Comparison of ENCODE assay signal across 8 cellular contexts in genomic region chrX:24148535-24149345, GRCh38. TPM values are rescaled to one million over a fixed set of nuclear protein-coding genes. Genes with fewer than 3 reads are reported as not detected.
DNase-seq lines count a peak whose midpoint lies in the region; ATAC-seq, FAIRE-seq and TF ChIP-seq lines count a peak whose summit lies in the region.

No MANE protein-coding gene starts in this region.

- H3K4me3 Mint-ChIP-seq in stimulated activated effector memory CD8-positive, alpha-beta T cell treated with anti-CD3 and anti-CD28 coated beads, Interleukin-12 subunit alpha, Interleukin-12 subunit beta, amount 100 ng/mL, for 72 hours: peak overlapping the region; percentile 62

- H3K4me1 Mint-ChIP-seq in stimulated activated effector memory CD8-positive, alpha-beta T cell treated with anti-CD3 and anti-CD28 coated beads, Interleukin-12 subunit alpha, Interleukin-12 subunit beta, amount 100 ng/mL, for 72 hours: peaks cover 29% of the 10 kb centered on the region

- H3K9ac ChIP-seq in kidney (ENCODE audit: low read length in 2 of 2): peak overlapping the region; percentile 41 to 72

- H3K27ac Mint-ChIP-seq in stimulated activated effector memory CD8-positive, alpha-beta T cell treated with anti-CD3 and anti-CD28 coated beads, Interleukin-12 subunit alpha, Interleukin-12 subunit beta, amount 100 ng/mL, for 72 hours: peak overlapping the region; percentile 92

- no peaks in the 10 kb centered on the region for H3K27me3 ChIP-seq in ascending aorta

- DNase-seq in stimulated activated CD4-positive, alpha-beta T cell treated with anti-CD3 and anti-CD28 coated beads, Interleukin-12 subunit alpha, Interleukin-12 subunit beta, amount 100 ng/mL, for 4 hours: peak; percentile 7
- no peak for DNase-seq in stimulated activated CD4-positive, alpha-beta T cell treated with anti-CD3 and anti-CD28 coated beads, Interleukin-2, amount 100 ng/mL, for 24 hours
- DNase-seq in MV-4-11 (lab: John Stamatoyannopoulos, UW) (peak; percentile 5), ascending aorta (ENCODE audit: low spot score in 2 of 2) (peak in 1 of 2 donors; percentile 69), kidney (no peak)
- DNase-seq in stimulated activated effector memory CD8-positive, alpha-beta T cell treated with anti-CD3 and anti-CD28 coated beads, Interleukin-12 subunit alpha, Interleukin-12 subunit beta, amount 100 ng/mL, for 72 hours (ENCODE audit: low spot score in 2 of 2): peak; percentile 4 to 66

- H3K36me3 ChIP-seq in ascending aorta (no peaks in the 10 kb centered on the region), kidney (ENCODE audit: control insufficient read depth in 1 of 2, insufficient read depth in 2 of 2, low read length in 2 of 2) (no peaks in the 10 kb centered on the region)

- H3K4me1 ChIP-seq in ascending aorta (peaks cover 3 to 41% of the 10 kb centered on the region in 2 donors), kidney (ENCODE audit: control insufficient read depth in 1 of 2, insufficient read depth in 1 of 2, low read depth in 1 of 2, low read length in 2 of 2) (peaks cover 3 to 5% of the 10 kb centered on the region in 2 donors)

- no peak for ATAC-seq in stimulated activated effector memory CD8-positive, alpha-beta T cell treated with anti-CD3 and anti-CD28 coated beads, Interleukin-12 subunit alpha, Interleukin-12 subunit beta, amount 100 ng/mL, for 72 hours
- ATAC-seq in GM18909 (IDR thresholded peaks at IDR 0.05; ENCODE audit: poor library complexity, unreplicated experiment) (no peak), GM18870 (IDR thresholded peaks at IDR 0.05; ENCODE audit: unreplicated experiment) (no peak)

- H3K4me3 ChIP-seq in ascending aorta: peak overlapping the region; percentile 83 to 97
- peak overlapping the region; percentile 56 to 61 for H3K4me3 ChIP-seq in kidney (ENCODE audit: low read length in 2 of 2)

- intact Hi-C loops in ascending aorta (cut with DNase I): no loop called here
- intact Hi-C loops in kidney (cut with DNase I): no loop called here

- no peak for TF ChIP-seq CTCF in ascending aorta (IDR thresholded peaks at IDR 0.05)
- TF ChIP-seq CTCF in kidney (IDR thresholded peaks at IDR 0.05; ENCODE audit: borderline replicate concordance, extremely low read depth, insufficient read depth): no peak

- peaks cover 34% of the 10 kb centered on the region for H3K36me3 Mint-ChIP-seq in stimulated activated effector memory CD8-positive, alpha-beta T cell treated with anti-CD3 and anti-CD28 coated beads, Interleukin-12 subunit alpha, Interleukin-12 subunit beta, amount 100 ng/mL, for 72 hours

- no peaks in the 10 kb centered on the region for H3K9me3 ChIP-seq in ascending aorta
- no peaks in the 10 kb centered on the region for H3K9me3 ChIP-seq in kidney (ENCODE audit: control insufficient read depth in 1 of 2, low read length in 2 of 2)

- peak overlapping the region; percentile 99 to 100 for H3K27ac ChIP-seq in ascending aorta
- H3K27ac ChIP-seq in kidney (ENCODE audit: low read depth in 2 of 2, low read length in 2 of 2): peak overlapping the region; percentile 83 to 92

- FAIRE-seq in kidney (lab: Jason Lieb, UNC): no peak

- H3K9me3 Mint-ChIP-seq in stimulated activated effector memory CD8-positive, alpha-beta T cell treated with anti-CD3 and anti-CD28 coated beads, Interleukin-12 subunit alpha, Interleukin-12 subunit beta, amount 100 ng/mL, for 72 hours: no peaks in the 10 kb centered on the region

RNA-seq across cellular contexts. Expression of gene ZFX, which starts 0.8 kb away (rescaled TPM):
- total RNA-seq in ascending aorta (23.4 TPM), kidney (58.3 TPM)
- 5.0 TPM for polyA plus RNA-seq in kidney (ENCODE audit: insufficient read depth, low read depth, low replicate concordance)

Comparison
In these comparisons a context has a peak if more than half of its experiments do, and no peak if none do; other contexts are left out.
1. DNase-seq: peak in stimulated activated CD4-positive, alpha-beta T cell treated with anti-CD3 and anti-CD28 coated beads, Interleukin-12 subunit alpha, Interleukin-12 subunit beta, amount 100 ng/mL, for 4 hours (single experiment), MV-4-11 (single experiment) and stimulated activated effector memory CD8-positive, alpha-beta T cell treated with anti-CD3 and anti-CD28 coated beads, Interleukin-12 subunit alpha, Interleukin-12 subunit beta, amount 100 ng/mL, for 72 hours (2 of 2); none in stimulated activated CD4-positive, alpha-beta T cell treated with anti-CD3 and anti-CD28 coated beads, Interleukin-2, amount 100 ng/mL, for 24 hours (0 of 2) and kidney (single experiment).